ENCODE assay signal across 9 cellular contexts in genomic region chr14:90839024-90839888, GRCh38. TPM values are rescaled to one million over a fixed set of nuclear protein-coding genes. Genes with fewer than 3 reads are reported as not detected.
A peak's percentile ranks its signal among the peaks of the same experiment; 100 is the strongest.
DNase-seq lines count a peak whose midpoint lies in the region; TF ChIP-seq lines count a peak whose summit lies in the region.
"Had no signal": no experiment of that assay in that cellular context is flagged by ENCODE, and none has a peak within 500 bp of the region (broad histone marks: within the 10 kb centered on the region; RNA-seq: fewer than 3 reads in every experiment).

No MANE protein-coding gene starts in this region.

- no peaks in the 10 kb centered on the region for H3K27me3 ChIP-seq in fibroblast of lung (ENCODE audit: control insufficient read depth, insufficient read depth, low read length)
- no peaks in the 10 kb centered on the region for H3K27me3 ChIP-seq in testis
- no peaks in the 10 kb centered on the region for H3K27me3 ChIP-seq in colonic mucosa

- peak; percentile 7 for DNase-seq in MV-4-11 (lab: John Stamatoyannopoulos, UW)
- peak; percentile 33 to 60 for DNase-seq in fibroblast of lung (ENCODE audit: low read depth in 2 of 2)
- DNase-seq in mesenteric fat pad (ENCODE audit: low spot score): peak; percentile 79
- peak; percentile 45 for DNase-seq in testis
- no peak for DNase-seq in colonic mucosa
- DNase-seq in cerebellum (ENCODE audit: low spot score): no peak
- DNase-seq in NCI-H1092 (lab: John Stamatoyannopoulos, UW): no peak
- no peak for DNase-seq in 8988T
- DNase-seq: stimulated activated CD4-positive, alpha-beta T cell treated with anti-CD3 and anti-CD28 coated beads, Interleukin-1b, Interleukin-23, amount 100 ng/mL, for 48 hours had no signal

- intact Hi-C loops in testis (cut with DNase I; ENCODE audit: low total_unique reads) (no loop called here), colonic mucosa (cut with DNase I) (no loop called here)

- H3K27ac ChIP-seq in fibroblast of lung (ENCODE audit: insufficient read depth, low read length): no peak overlapping the region
- H3K27ac ChIP-seq in testis: peak overlapping the region; percentile 50 to 60
- no peak overlapping the region for H3K27ac ChIP-seq in colonic mucosa

- H3K9me3 ChIP-seq in fibroblast of lung (ENCODE audit: control insufficient read depth, insufficient read depth, low read depth, low read length) (no peaks in the 10 kb centered on the region), testis (no peaks in the 10 kb centered on the region), colonic mucosa (no peaks in the 10 kb centered on the region)

- H3K9ac ChIP-seq in fibroblast of lung (ENCODE audit: insufficient read depth, low read length) (no peak overlapping the region), colonic mucosa (ENCODE audit: low read depth in 2 of 2, low read length in 2 of 2) (no peak overlapping the region)

- no peaks in the 10 kb centered on the region for H3K79me2 ChIP-seq in fibroblast of lung (ENCODE audit: control insufficient read depth, insufficient read depth, low read length)

- H3K36me3 ChIP-seq in fibroblast of lung (ENCODE audit: control insufficient read depth, insufficient read depth, low read length): no peaks in the 10 kb centered on the region
- no peaks in the 10 kb centered on the region for H3K36me3 ChIP-seq in testis (ENCODE audit: low read depth, missing control alignments)
- H3K36me3 ChIP-seq in colonic mucosa: no peaks in the 10 kb centered on the region

- H3K4me1 ChIP-seq in fibroblast of lung (ENCODE audit: control insufficient read depth, extremely low read depth, insufficient read depth, low read length) (no peaks in the 10 kb centered on the region), testis (peaks cover 7% of the 10 kb centered on the region), colonic mucosa (no peaks in the 10 kb centered on the region)

- H3K4me3 ChIP-seq in fibroblast of lung (replicated peaks in 1 of 4; ENCODE audit: control extremely low read depth in 1 of 4, insufficient read depth in 1 of 4, low read depth in 3 of 4, low read length in 4 of 4) (no peak overlapping the region), testis (no peak overlapping the region), colonic mucosa (no peak overlapping the region)

- no peak for TF ChIP-seq CTCF in fibroblast of lung (conservative IDR thresholded peaks at IDR 0.05 in 1 of 2, IDR thresholded peaks at IDR 0.05 in 1 of 2; ENCODE audit: low read depth in 1 of 2, low read length in 2 of 2)
- no peak for TF ChIP-seq CTCF in testis (IDR thresholded peaks at IDR 0.05)
- TF ChIP-seq CTCF in colonic mucosa (IDR thresholded peaks at IDR 0.05): no peak

- peak overlapping the region; percentile 91 for H2AFZ ChIP-seq in fibroblast of lung (ENCODE audit: low read length)

- H4K20me1 ChIP-seq in fibroblast of lung (ENCODE audit: control insufficient read depth, extremely low read depth, insufficient read depth, low read length): no peaks in the 10 kb centered on the region

- no peak for TF ChIP-seq POLR2A in testis (IDR thresholded peaks at IDR 0.05)

- no peak overlapping the region for H3K4me2 ChIP-seq in fibroblast of lung (ENCODE audit: extremely low read depth, insufficient read depth, low read length)

- WGBS in testis, 2 donors: 50 to 58% methylated on average over 10 of the region's 10 CpGs

RNA-seq across cellular contexts. Expression of gene TTC7B, which starts 23.0 kb away (rescaled TPM):
- total RNA-seq in fibroblast of lung (10.8 and 18.8 TPM in 2 replicates), mesenteric fat pad (92.3 TPM), testis (10 to 100 TPM; 12.1 to 17.0 TPM), colonic mucosa (10 to 100 TPM in 1 of 2 donors, 1 to 10 TPM in 1; 3.3 to 11.8 TPM), cerebellum (26.3 TPM)
- polyA plus RNA-seq in fibroblast of lung (37.5 and 38.1 TPM in 2 replicates), testis (ENCODE audit: insufficient read depth, low read depth, low replicate concordance) (11.3 TPM)
- 27.5 and 28.0 TPM in 2 replicates for polyA plus RNA-seq in fibroblast of lung (2012)
- 48.4 and 128 TPM in 2 replicates for polyA minus RNA-seq in fibroblast of lung (ENCODE audit: low replicate concordance)

Comparison
In these comparisons a context has a peak if more than half of its experiments do, and no peak if none do; other contexts are left out.
1. DNase-seq: peak in MV-4-11 (single experiment), fibroblast of lung (2 of 2), mesenteric fat pad (single experiment) and testis (single experiment); none in colonic mucosa (single experiment), cerebellum (single experiment), NCI-H1092 (single experiment) and 8988T (single experiment).
2. H3K27ac ChIP-seq: peak in testis (2 of 2); none in fibroblast of lung (single experiment) and colonic mucosa (single experiment).